27 cellular contexts compared by ENCODE assay signal in the genomic region with DNA sequence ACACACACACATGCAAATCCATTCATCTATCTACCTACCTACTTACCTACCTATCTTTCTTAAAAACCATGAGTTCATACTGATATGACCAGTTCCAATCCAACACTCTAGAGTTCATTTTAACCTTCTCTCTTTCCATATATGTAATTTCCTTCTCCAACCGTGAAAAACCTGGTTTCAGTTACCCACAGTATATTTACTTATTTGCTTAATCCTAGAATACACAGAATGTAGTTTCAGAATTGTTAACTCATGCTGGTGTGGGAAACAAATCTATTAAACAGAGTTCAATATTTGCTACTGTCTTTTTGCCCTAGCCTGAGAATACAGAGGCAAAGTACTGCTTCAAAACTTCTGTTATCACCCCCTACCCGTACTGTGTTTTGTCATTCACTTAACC.
"Had no signal": no experiment of that assay in that cellular context is flagged by ENCODE, and none has a peak within 500 bp of the region (broad histone marks: within the 10 kb centered on the region; RNA-seq: fewer than 3 reads in every experiment).

No MANE protein-coding gene starts in this region.

- H3K27ac ChIP-seq: lower lobe of right lung, neural progenitor cell, neutrophil, parathyroid adenoma, right atrium auricular region, skin epidermis, testis, thyroid gland, transverse colon, upper lobe of left lung, vagina had no signal

- H3K4me1 ChIP-seq: lower lobe of right lung, neural progenitor cell, parathyroid adenoma, testis, thyroid gland, transverse colon, upper lobe of left lung, vagina had no signal

- H3K27me3 ChIP-seq: neural progenitor cell, right atrium auricular region, stomach, testis, thyroid gland, transverse colon, upper lobe of left lung, vagina had no signal

- H3K4me3 ChIP-seq: lower lobe of right lung, neural progenitor cell, right atrium auricular region, skin epidermis, stomach, testis, thyroid gland, transverse colon, upper lobe of left lung, vagina had no signal

- H3K79me2 ChIP-seq: parathyroid adenoma had no signal

- H3K4me2 ChIP-seq: neural progenitor cell had no signal

- H3K9ac ChIP-seq: neural progenitor cell, parathyroid adenoma had no signal

- ATAC-seq: left ventricle myocardium superior; lower lobe of right lung; natural killer cell; sciatic nerve; stimulated activated naive B cell treated with anti-CD40 and anti-IgM and Interleukin-4, amounts not matched to agents 10 μg/mL and 1 μg/mL and 100 μg/mL, for 72 hours; stimulated activated naive CD8-positive, alpha-beta T cell treated with anti-CD3 and anti-CD28 coated beads, Interleukin-15, Interleukin-2, amounts not matched to agents 100 U/mL and 50 U/mL, for 24 hours had no signal

- H3K36me3 ChIP-seq: lower lobe of right lung, neural progenitor cell, neutrophil, right atrium auricular region, stomach, thyroid gland, transverse colon, upper lobe of left lung, vagina had no signal

- H2AFZ ChIP-seq: neural progenitor cell, parathyroid adenoma had no signal

- DNase-seq: islet precursor cell; left ventricle myocardium superior; lower lobe of right lung; mammary epithelial cell; mesenchymal stem cell; naive B cell; natural killer cell; nephron progenitor cell; occipital lobe; stimulated activated CD4-positive, alpha-beta T cell treated with anti-CD3 and anti-CD28 coated beads, Interleukin-12 subunit alpha, Interleukin-12 subunit beta, amount 100 ng/mL, for 4 hours; stimulated activated CD4-positive, alpha-beta T cell treated with anti-CD3 and anti-CD28 coated beads, Interleukin-15, amount 100 ng/mL, for 24 hours; stimulated activated CD4-positive, alpha-beta T cell treated with anti-CD3 and anti-CD28 coated beads, Interleukin-2, amount 100 ng/mL, for 24 hours; stimulated activated CD4-positive, alpha-beta T cell treated with anti-CD3 and anti-CD28 coated beads, Interleukin-4, amount 100 ng/mL, for 1 hour; stimulated activated naive B cell treated with anti-CD40 and anti-IgM and Interleukin-4, amounts not matched to agents 10 μg/mL and 1 μg/mL and 100 μg/mL, for 72 hours; stimulated activated naive CD8-positive, alpha-beta T cell treated with anti-CD3 and anti-CD28 coated beads, Interleukin-15, Interleukin-2, amounts not matched to agents 100 U/mL and 50 U/mL, for 24 hours; stomach; testis; thyroid gland; transverse colon; upper lobe of left lung had no signal

- H3K9me3 ChIP-seq: lower lobe of right lung, neutrophil, right atrium auricular region, stomach, testis, thyroid gland, transverse colon, upper lobe of left lung, vagina had no signal
